8 cellular contexts compared by ENCODE assay signal in genomic region chr2:173965372-173966025, GRCh38. TPM values are rescaled to one million over a fixed set of nuclear protein-coding genes. Genes with fewer than 3 reads are reported as not detected.
DNase-seq lines count a peak whose midpoint lies in the region; ATAC-seq and TF ChIP-seq lines count a peak whose summit lies in the region.

Gene SP3, minus strand, starts transcription at chr2:173965373. Its CDS starts 202 bp downstream, at chr2:173965171.

- H3K27ac ChIP-seq in BLaER1 treated with 17β-estradiol and CSF1 and Interleukin-3, amounts not matched to agents 10 nM and 100 nM = peak within 1 kb of the TSS; percentile 95 to 100 (median 100)
- H3K27ac ChIP-seq in left lung = peak within 1 kb of the TSS; percentile 98 to 100

- peak within 1 kb of the TSS; percentile 83 to 95 (median 89) for H3K4me2 ChIP-seq in BLaER1 treated with 17β-estradiol and CSF1 and Interleukin-3, amounts not matched to agents 10 nM and 100 nM

- peaks cover 9 to 12% (median 11%) of the 10 kb centered on the region in 11 experiments; a peak in 20 of 22 replicates for H3K9me3 ChIP-seq in BLaER1 treated with 17β-estradiol and CSF1 and Interleukin-3, amounts not matched to agents 10 nM and 100 nM (replicated peaks in 1 of 11)
- H3K9me3 ChIP-seq in left lung = no peaks in the 10 kb centered on the region

- no peaks in the 10 kb centered on the region for H3K27me3 ChIP-seq in BLaER1 treated with 17β-estradiol and CSF1 and Interleukin-3, amounts not matched to agents 10 nM and 100 nM
- no peaks in the 10 kb centered on the region for H3K27me3 ChIP-seq in left lung

- H4K20me1 ChIP-seq in BLaER1 treated with 17β-estradiol and CSF1 and Interleukin-3, amounts not matched to agents 10 nM and 100 nM = peaks cover 0 to 25% (median 20%) of the 10 kb centered on the region in 11 experiments; a peak in 12 of 22 replicates

- ATAC-seq in GM19328 (IDR thresholded peaks at IDR 0.05; ENCODE audit: unreplicated experiment) (peak; percentile 65), HG03520 (IDR thresholded peaks at IDR 0.05; ENCODE audit: unreplicated experiment) (peak; percentile 69), left lung (peak; percentile 88)

- intact Hi-C loops in left lung (cut with DNase I) = no loop called here

- TF ChIP-seq CTCF in left lung (IDR thresholded peaks at IDR 0.05) = peak in 1 of 2 donors; percentile 20

- DNase-seq in NCI-H748 treated with DMSO at 0.1 percent for 48 hours (lab: John Stamatoyannopoulos, UW) = peak; percentile 93
- peak; percentile 87 to 92 for DNase-seq in activated CD4-positive, alpha-beta T cell treated with anti-CD3 and anti-CD28 coated beads, Interleukin-2, amount 50 U/mL, for 24 hours (ENCODE audit: low read depth in 1 of 2, low spot score in 1 of 2)
- DNase-seq in dedifferentiated amniotic fluid mesenchymal stem cell (ENCODE audit: extremely low spot score) = peak; percentile 98
- DNase-seq in left lung = peak; percentile 96 to 98
- DNase-seq in stimulated activated CD4-positive, alpha-beta T cell treated with anti-CD3 and anti-CD28 coated beads, Interleukin-2, amount 100 ng/mL, for 48 hours = peak; percentile 89 to 91

- peaks cover 17 to 42% (median 32%) of the 10 kb centered on the region in 10 experiments for H3K4me1 ChIP-seq in BLaER1 treated with 17β-estradiol and CSF1 and Interleukin-3, amounts not matched to agents 10 nM and 100 nM
- peaks cover 9 to 42% of the 10 kb centered on the region in 2 donors for H3K4me1 ChIP-seq in left lung

- H3K9ac ChIP-seq in BLaER1 treated with 17β-estradiol and CSF1 and Interleukin-3, amounts not matched to agents 10 nM and 100 nM = peak within 1 kb of the TSS; percentile 99 to 100 (median 100)

- H3K36me3 ChIP-seq in BLaER1 treated with 17β-estradiol and CSF1 and Interleukin-3, amounts not matched to agents 10 nM and 100 nM = peaks cover 10 to 21% (median 12%) of the 10 kb centered on the region in 11 experiments; a peak in 20 of 22 replicates
- H3K36me3 ChIP-seq in left lung = peaks cover 0 to 4% of the 10 kb centered on the region in 2 donors

- peak within 1 kb of the TSS; percentile 80 to 99 (median 93) for H3K4me3 ChIP-seq in BLaER1 treated with 17β-estradiol and CSF1 and Interleukin-3, amounts not matched to agents 10 nM and 100 nM
- H3K4me3 ChIP-seq in left lung = peak within 1 kb of the TSS; percentile 94 to 96

RNA-seq across cellular contexts. Expression of gene SP3, which starts in this region (rescaled TPM):
- total RNA-seq in left lung = 10 to 100 TPM; 69.0 to 84.3 TPM

Comparison
In these comparisons a context has a peak if more than half of its experiments do, and no peak if none do; other contexts are left out.
1. Peak in every context shown above with its lines: DNase-seq, ATAC-seq, H3K4me3 ChIP-seq and H3K27ac ChIP-seq.